ENCODE assay signal across 8 cellular contexts in genomic region chr11:134331565-134332188, GRCh38. TPM values are rescaled to one million over a fixed set of nuclear protein-coding genes. Genes with fewer than 3 reads are reported as not detected.
DNase-seq lines count a peak whose midpoint lies in the region; ATAC-seq and TF ChIP-seq lines count a peak whose summit lies in the region.

A gene with protein sequence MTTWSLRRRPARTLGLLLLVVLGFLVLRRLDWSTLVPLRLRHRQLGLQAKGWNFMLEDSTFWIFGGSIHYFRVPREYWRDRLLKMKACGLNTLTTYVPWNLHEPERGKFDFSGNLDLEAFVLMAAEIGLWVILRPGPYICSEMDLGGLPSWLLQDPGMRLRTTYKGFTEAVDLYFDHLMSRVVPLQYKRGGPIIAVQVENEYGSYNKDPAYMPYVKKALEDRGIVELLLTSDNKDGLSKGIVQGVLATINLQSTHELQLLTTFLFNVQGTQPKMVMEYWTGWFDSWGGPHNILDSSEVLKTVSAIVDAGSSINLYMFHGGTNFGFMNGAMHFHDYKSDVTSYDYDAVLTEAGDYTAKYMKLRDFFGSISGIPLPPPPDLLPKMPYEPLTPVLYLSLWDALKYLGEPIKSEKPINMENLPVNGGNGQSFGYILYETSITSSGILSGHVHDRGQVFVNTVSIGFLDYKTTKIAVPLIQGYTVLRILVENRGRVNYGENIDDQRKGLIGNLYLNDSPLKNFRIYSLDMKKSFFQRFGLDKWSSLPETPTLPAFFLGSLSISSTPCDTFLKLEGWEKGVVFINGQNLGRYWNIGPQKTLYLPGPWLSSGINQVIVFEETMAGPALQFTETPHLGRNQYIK (plus strand): TSS chr11:134331988. CDS start chr11:134332062, 74 bp downstream.

- H3K4me1 Mint-ChIP-seq in IgD-negative memory B cell = peaks cover 4 to 8% (median 6%) of the 10 kb centered on the region in 3 donors

- H3K4me3 Mint-ChIP-seq in IgD-negative memory B cell = peak within 1 kb of the TSS; percentile 77 to 91 (median 83)

- H3K9me3 Mint-ChIP-seq in IgD-negative memory B cell = no peaks in the 10 kb centered on the region

- H3K27me3 Mint-ChIP-seq in IgD-negative memory B cell = peaks cover 29% of the 10 kb centered on the region

- peak; percentile 93 for DNase-seq in GM20000 (ENCODE audit: low spot score)
- peak; percentile 72 for DNase-seq in T follicular helper cell (ENCODE audit: low read depth)
- DNase-seq in amniotic epithelial cell (ENCODE audit: low read depth) = peak; percentile 3
- DNase-seq in hippocampal formation (lab: John Stamatoyannopoulos, UW) = peak; percentile 42 to 63
- DNase-seq in retinal pigment epithelial cell (ENCODE audit: low read depth) = no peak
- DNase-seq in aorta = peak; percentile 80 to 90

- H3K27me3 ChIP-seq in aorta (ENCODE audit: control insufficient read depth in 1 of 2, insufficient read depth in 2 of 2, low read length in 1 of 2) = no peaks in the 10 kb centered on the region

- WGBS in aorta, 2 donors = 2% methylated on average over 42 to 77 of the region's 77 CpGs

- no peaks in the 10 kb centered on the region for H3K36me3 Mint-ChIP-seq in IgD-negative memory B cell

- TF ChIP-seq CTCF in C4-2B (conservative IDR thresholded peaks at IDR 0.05) = no peak
- no peak for TF ChIP-seq CTCF in GM20000 (IDR thresholded peaks at IDR 0.05; ENCODE audit: extremely low read depth, missing control alignments)
- no peak for TF ChIP-seq CTCF in retinal pigment epithelial cell (conservative IDR thresholded peaks at IDR 0.05; ENCODE audit: low read depth, low read length)

- H3K36me3 ChIP-seq in aorta (ENCODE audit: control insufficient read depth in 1 of 2, insufficient read depth in 2 of 2, low read length in 1 of 2) = no peaks in the 10 kb centered on the region

- intact Hi-C loops in aorta (cut with DNase I) = loop anchor here in 1 of 2 donors (5.0 kb wide), 1 partner anchor 79 kb away; the partner anchor contains the start of genes ACAD8 and THYN1

- H3K27ac Mint-ChIP-seq in IgD-negative memory B cell = peak within 1 kb of the TSS in 1 of 3 donors; percentile 35

- H3K4me3 ChIP-seq in retinal pigment epithelial cell (ENCODE audit: low read length) = peak within 1 kb of the TSS; percentile 66
- peak within 1 kb of the TSS; percentile 30 to 66 for H3K4me3 ChIP-seq in aorta (ENCODE audit: low read length in 2 of 2)

- ATAC-seq in aorta (ENCODE audit: low FRiP score) = peak; percentile 90

- H3K27ac ChIP-seq in C4-2B = peak within 1 kb of the TSS; percentile 64
- H3K27ac ChIP-seq in aorta (ENCODE audit: low read depth in 1 of 2, low read length in 2 of 2) = no peak within 1 kb of the TSS

- no peaks in the 10 kb centered on the region for H3K4me1 ChIP-seq in aorta (ENCODE audit: control insufficient read depth in 1 of 2, insufficient read depth in 2 of 2, low read length in 2 of 2)

- H3K9me3 ChIP-seq in aorta (ENCODE audit: control insufficient read depth, low read length) = no peaks in the 10 kb centered on the region

RNA-seq across cellular contexts. Expression of the gene that starts here (rescaled TPM):
- 0.63 TPM for polyA plus RNA-seq in IgD-negative memory B cell
- total RNA-seq in aorta = 1 to 10 TPM in 1 of 2 donors, under 1 TPM in 1; 0.94 to 1.5 TPM
- 1 to 10 TPM in 1 of 2 donors, not detected in 1; 2.2 TPM for polyA plus RNA-seq in aorta
